In the genomic region with DNA sequence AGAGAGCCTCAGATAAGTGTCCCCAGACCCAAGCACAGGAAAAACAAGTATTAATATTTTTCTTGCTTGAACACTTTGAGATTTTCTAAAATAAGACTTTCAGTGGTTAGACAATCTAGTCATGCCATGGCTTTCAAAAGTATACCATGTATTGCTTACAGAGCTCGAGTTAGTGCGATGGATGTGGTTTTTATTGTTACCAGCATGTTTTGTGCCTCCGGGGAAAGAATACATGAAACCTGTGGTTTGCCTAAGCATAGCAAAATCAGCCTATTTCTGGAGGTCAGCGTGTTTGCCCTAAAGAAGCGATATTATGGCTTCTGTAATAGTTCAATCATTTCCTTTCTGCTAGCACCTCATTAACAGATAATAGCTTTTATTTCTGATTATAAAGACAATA, we compare ENCODE assay signal across 18 cellular contexts. TPM values are rescaled to one million over a fixed set of nuclear protein-coding genes. Genes with fewer than 3 reads are reported as not detected.
DNase-seq lines count a peak whose midpoint lies in the region; ATAC-seq and TF ChIP-seq lines count a peak whose summit lies in the region.
"Had no signal": no experiment of that assay in that cellular context is flagged by ENCODE, and none has a peak within 500 bp of the region (broad histone marks: within the 10 kb centered on the region; RNA-seq: fewer than 3 reads in every experiment).

No MANE protein-coding gene starts in this region.

- POLR2A ChIA-PET in activated CD4-positive, alpha-beta memory T cell treated with anti-CD3 and anti-CD28 coated beads, Interleukin-2, amount 10 ng/mL, durations not matched to agents 7 days and 5 days (lab: Charles Lee), result no interaction called here
- POLR2A ChIA-PET in HEK293T (lab: Yijun Ruan, JAX), result interaction anchor here (1.4 kb wide), 1 partner anchor 22 kb away, joined by 4 read pairs; a partner anchor contains a TSS

- CTCF ChIA-PET in activated CD4-positive, alpha-beta memory T cell treated with anti-CD3 and anti-CD28 coated beads, Interleukin-2, amount 10 ng/mL, durations not matched to agents 7 days and 5 days (lab: Charles Lee), result no interaction called here
- CTCF ChIA-PET in HEK293T (lab: Yijun Ruan, JAX), result interaction anchor here (0.8 kb wide), 1 partner anchor 13 kb away, joined by 3 read pairs; no protein-coding TSS in a partner anchor

- peaks cover 13% of the 10 kb centered on the region for H3K4me1 Mint-ChIP-seq in activated CD4-positive, alpha-beta memory T cell treated with anti-CD3 and anti-CD28 coated beads, Interleukin-2, amount 10 ng/mL, durations not matched to agents 7 days and 5 days
- H3K4me1 Mint-ChIP-seq: activated CD4-positive, alpha-beta T cell treated with anti-CD3 and anti-CD28 coated beads, Interleukin-2, amount 10 ng/mL, durations not matched to agents 7 days and 5 days had no signal

- no peak overlapping the region for H3K27ac Mint-ChIP-seq in activated CD4-positive, alpha-beta memory T cell treated with anti-CD3 and anti-CD28 coated beads, Interleukin-2, amount 10 ng/mL, durations not matched to agents 7 days and 5 days
- H3K27ac Mint-ChIP-seq: activated CD4-positive, alpha-beta T cell treated with anti-CD3 and anti-CD28 coated beads, Interleukin-2, amount 10 ng/mL, durations not matched to agents 7 days and 5 days; activated T-helper 1 cell treated with anti-CD3 and anti-CD28 coated beads, Interleukin-12 subunit alpha, Interleukin-12 subunit beta, Interleukin-2, Interleukin-4 antibody, amounts not matched to agents 30 ng/mL and 10 ng/mL and 1 ng/mL, durations not matched to agents 14 hours and 24 hours and 36 hours; B cell had no signal

- intact Hi-C loops in posterior cingulate gyrus (cut with DNase I), result loop anchor here (5.0 kb wide), 1 partner anchor 87 kb away; no protein-coding TSS in a partner anchor

- no peak for TF ChIP-seq CTCF in GM13977 (IDR thresholded peaks at IDR 0.05; ENCODE audit: extremely low read depth, insufficient read depth, missing control alignments)

- DNase-seq in GM13977 (ENCODE audit: low spot score) (peak; percentile 31), foreskin melanocyte (peak; percentile 61), posterior cingulate gyrus (no peak), HEK293T (ENCODE audit: extremely low spot score) (no peak)
- no peak for DNase-seq in stimulated activated CD4-positive, alpha-beta T cell treated with anti-CD3 and anti-CD28 coated beads, Interleukin-12 subunit alpha, Interleukin-12 subunit beta, amount 100 ng/mL, for 4 hours
- no peak for DNase-seq in activated CD4-positive, alpha-beta memory T cell treated with anti-CD3 and anti-CD28 coated beads, Interleukin-2, amount 10 ng/mL, durations not matched to agents 7 days and 5 days
- DNase-seq: activated CD4-positive, alpha-beta T cell treated with anti-CD3 and anti-CD28 coated beads, Interleukin-2, amount 10 ng/mL, durations not matched to agents 7 days and 5 days; erythroblast; head of caudate nucleus; NCI-H187; NCI-H526; psoas muscle; stimulated activated CD4-positive, alpha-beta T cell treated with anti-CD3 and anti-CD28 coated beads, Interleukin-1b, Interleukin-23, amount 100 ng/mL, for 48 hours had no signal

- H3K36me3 Mint-ChIP-seq in activated CD4-positive, alpha-beta memory T cell treated with anti-CD3 and anti-CD28 coated beads, Interleukin-2, amount 10 ng/mL, durations not matched to agents 7 days and 5 days (ENCODE audit: low read depth), result no peaks in the 10 kb centered on the region

- no peaks in the 10 kb centered on the region for H3K27me3 Mint-ChIP-seq in activated CD4-positive, alpha-beta memory T cell treated with anti-CD3 and anti-CD28 coated beads, Interleukin-2, amount 10 ng/mL, durations not matched to agents 7 days and 5 days
- H3K27me3 Mint-ChIP-seq: activated CD4-positive, alpha-beta T cell treated with anti-CD3 and anti-CD28 coated beads, Interleukin-2, amount 10 ng/mL, durations not matched to agents 7 days and 5 days had no signal

- no peaks in the 10 kb centered on the region for H3K9me3 Mint-ChIP-seq in activated CD4-positive, alpha-beta memory T cell treated with anti-CD3 and anti-CD28 coated beads, Interleukin-2, amount 10 ng/mL, durations not matched to agents 7 days and 5 days
- H3K9me3 Mint-ChIP-seq: activated CD4-positive, alpha-beta T cell treated with anti-CD3 and anti-CD28 coated beads, Interleukin-2, amount 10 ng/mL, durations not matched to agents 7 days and 5 days; activated T-helper 1 cell treated with anti-CD3 and anti-CD28 coated beads, Interleukin-12 subunit alpha, Interleukin-12 subunit beta, Interleukin-2, Interleukin-4 antibody, amounts not matched to agents 30 ng/mL and 10 ng/mL and 1 ng/mL, durations not matched to agents 14 hours and 24 hours and 36 hours had no signal

- ATAC-seq in GM19395 (IDR thresholded peaks at IDR 0.05; ENCODE audit: unreplicated experiment) (peak; percentile 78), HG03175 (IDR thresholded peaks at IDR 0.05; ENCODE audit: unreplicated experiment) (peak; percentile 70)
- ATAC-seq: psoas muscle had no signal

- in situ Hi-C loops in GM13977 (cut with MboI; ENCODE audit: low pct_unique_long_range_greater_than_20kb, low sequenced_read_pairs, unreplicated experiment), result loop anchor here (10.0 kb wide), 1 partner anchor 215 kb away; no protein-coding TSS in a partner anchor

- H3K4me3 Mint-ChIP-seq in activated CD4-positive, alpha-beta memory T cell treated with anti-CD3 and anti-CD28 coated beads, Interleukin-2, amount 10 ng/mL, durations not matched to agents 7 days and 5 days, result no peak overlapping the region
- H3K4me3 Mint-ChIP-seq: activated CD4-positive, alpha-beta T cell treated with anti-CD3 and anti-CD28 coated beads, Interleukin-2, amount 10 ng/mL, durations not matched to agents 7 days and 5 days; activated T-helper 1 cell treated with anti-CD3 and anti-CD28 coated beads, Interleukin-12 subunit alpha, Interleukin-12 subunit beta, Interleukin-2, Interleukin-4 antibody, amounts not matched to agents 30 ng/mL and 10 ng/mL and 1 ng/mL, durations not matched to agents 14 hours and 24 hours and 36 hours; B cell had no signal

TF ChIP-seq in HEK293T, 16 proteins besides CTCF, POLR2A, EP300 and RAD21:
- TF ChIP-seq NFRKB (IDR thresholded peaks at IDR 0.05) (no peak), CTBP1 (IDR thresholded peaks at IDR 0.05; ENCODE audit: borderline replicate concordance) (no peak), SUZ12 (IDR thresholded peaks at IDR 0.05) (no peak), TARDBP (IDR thresholded peaks at IDR 0.05) (no peak), BHLHE40 (IDR thresholded peaks at IDR 0.05; ENCODE audit: borderline replicate concordance) (no peak), FOXM1 (IDR thresholded peaks at IDR 0.05; ENCODE audit: borderline replicate concordance) (no peak), ARNT (IDR thresholded peaks at IDR 0.05) (no peak)
TF ChIP-seq in HEK293T: peak in this region for 0.

RNA-seq across cellular contexts. Expression of a gene that starts 21.6 kb away (rescaled TPM):
- total RNA-seq in activated CD4-positive, alpha-beta memory T cell treated with anti-CD3 and anti-CD28 coated beads, Interleukin-2, amount 10 ng/mL, durations not matched to agents 7 days and 5 days, result not detected
- total RNA-seq: activated CD4-positive, alpha-beta T cell treated with anti-CD3 and anti-CD28 coated beads, Interleukin-2, amount 10 ng/mL, durations not matched to agents 7 days and 5 days; activated T-helper 1 cell treated with anti-CD3 and anti-CD28 coated beads, Interleukin-12 subunit alpha, Interleukin-12 subunit beta, Interleukin-2, Interleukin-4 antibody, amounts not matched to agents 30 ng/mL and 10 ng/mL and 1 ng/mL, durations not matched to agents 14 hours and 24 hours and 36 hours; T-helper 2 cell treated with Interferon-gamma antibody and Interleukin-4, amounts not matched to agents 100 ng/mL and 5 ng/mL, for 36 hours had no signal

Comparison
In these comparisons a context has a peak if more than half of its experiments do, and no peak if none do; other contexts are left out.
1. DNase-seq: peak in GM13977 (single experiment) and foreskin melanocyte (single experiment); none in posterior cingulate gyrus (0 of 10), stimulated activated CD4-positive, alpha-beta T cell treated with anti-CD3 and anti-CD28 coated beads, Interleukin-12 subunit alpha, Interleukin-12 subunit beta, amount 100 ng/mL, for 4 hours (single experiment), activated CD4-positive, alpha-beta memory T cell treated with anti-CD3 and anti-CD28 coated beads, Interleukin-2, amount 10 ng/mL, durations not matched to agents 7 days and 5 days (single experiment) and HEK293T (single experiment).